In the genomic region with DNA sequence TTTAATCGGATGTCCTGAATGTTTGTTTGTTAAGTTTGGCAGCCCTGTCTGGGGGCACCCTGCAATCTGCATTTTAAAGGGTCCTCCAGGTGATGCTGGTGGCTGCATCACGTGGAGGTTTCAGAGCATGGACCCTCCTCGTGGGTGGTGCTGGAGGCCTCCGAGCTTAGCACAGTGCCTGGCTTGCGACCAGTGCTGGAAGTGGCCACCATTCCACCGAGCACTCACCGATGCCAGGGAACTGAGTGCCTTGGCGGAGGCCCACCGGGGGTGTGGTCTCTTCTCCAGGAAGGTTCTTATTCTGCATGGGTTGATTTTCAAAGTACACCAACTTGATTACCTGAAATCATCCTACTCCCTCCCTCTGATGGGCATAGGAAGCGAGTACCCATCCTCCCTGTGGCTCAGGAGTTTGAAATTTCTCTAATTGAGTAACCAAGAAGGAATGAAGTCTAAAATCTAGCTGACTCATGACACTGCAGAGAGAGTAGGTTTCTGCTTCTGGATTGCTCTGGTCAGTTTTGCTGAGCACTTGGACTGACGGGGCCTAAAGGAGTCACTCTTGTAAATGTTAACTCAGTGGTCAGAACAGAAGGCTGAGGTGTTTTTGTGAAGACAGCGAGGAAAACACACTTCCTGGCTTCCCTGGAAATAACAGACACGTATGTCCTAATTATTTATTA, we compare ENCODE assay signal across 10 cellular contexts. TPM values are rescaled to one million over a fixed set of nuclear protein-coding genes. Genes with fewer than 3 reads are reported as not detected.
A peak's percentile ranks its signal among the peaks of the same experiment; 100 is the strongest.
DNase-seq lines count a peak whose midpoint lies in the region; ATAC-seq and TF ChIP-seq lines count a peak whose summit lies in the region.
"Had no signal": no experiment of that assay in that cellular context is flagged by ENCODE, and none has a peak within 500 bp of the region (broad histone marks: within the 10 kb centered on the region; RNA-seq: fewer than 3 reads in every experiment).

No MANE protein-coding gene starts in this region.

- H3K27me3 ChIP-seq in RWPE2 (ENCODE audit: insufficient read depth, poor library complexity, severe bottlenecking), result no peaks in the 10 kb centered on the region

- ATAC-seq in RWPE2 (ENCODE audit: low read depth), result peak; percentile 76
- ATAC-seq in GM18511 (IDR thresholded peaks at IDR 0.05; ENCODE audit: unreplicated experiment), result no peak
- ATAC-seq: sciatic nerve had no signal

- no peaks in the 10 kb centered on the region for H3K36me3 ChIP-seq in RWPE2 (ENCODE audit: low read depth)

- CTCF ChIA-PET in HEK293T (lab: Yijun Ruan, JAX), result no interaction called here

- no peak overlapping the region for H3K4me3 ChIP-seq in RWPE2 (ENCODE audit: severe bottlenecking)
- no peak overlapping the region for H3K4me3 ChIP-seq in fibroblast of the aortic adventitia (ENCODE audit: low read depth, low read length)
- no peak overlapping the region for H3K4me3 ChIP-seq in skeletal muscle cell (ENCODE audit: low read depth, low read length)

- no peak overlapping the region for H3K27ac ChIP-seq in RWPE2 (ENCODE audit: poor library complexity, severe bottlenecking)
- H3K27ac ChIP-seq: 22Rv1 had no signal

- POLR2A ChIA-PET in HEK293T (lab: Yijun Ruan, JAX), result no interaction called here

- no peaks in the 10 kb centered on the region for H3K9me3 ChIP-seq in RWPE2 (ENCODE audit: severe bottlenecking)

- TF ChIP-seq CTCF in RWPE2 (IDR thresholded peaks at IDR 0.05; ENCODE audit: poor library complexity, severe bottlenecking), result no peak
- no peak for TF ChIP-seq CTCF in fibroblast of the aortic adventitia (IDR thresholded peaks at IDR 0.05; ENCODE audit: insufficient read depth, low read length)

- no peaks in the 10 kb centered on the region for H3K4me1 ChIP-seq in RWPE2 (ENCODE audit: insufficient read depth, poor library complexity, severe bottlenecking)

- DNase-seq in NCI-H2029 treated with DMSO at 0.1 percent for 48 hours (lab: John Stamatoyannopoulos, UW) (peak; percentile 19), NCI-H2029 (lab: John Stamatoyannopoulos, UW) (no peak), RWPE2 (ENCODE audit: low spot score) (no peak), fibroblast of the aortic adventitia (ENCODE audit: low read depth) (peak; percentile 55), skeletal muscle cell (ENCODE audit: low read depth) (peak; percentile 10), HEK293T (ENCODE audit: extremely low spot score) (no peak)
- no peak for DNase-seq in activated CD4-positive, alpha-beta T cell treated with anti-CD3 and anti-CD28 coated beads for 4 hours

TF ChIP-seq in HEK293T, 16 proteins besides CTCF, POLR2A, EP300 and RAD21:
- no peak for TF ChIP-seq NFRKB (IDR thresholded peaks at IDR 0.05)
- TF ChIP-seq HDGF (IDR thresholded peaks at IDR 0.05; ENCODE audit: borderline replicate concordance), result no peak
- TF ChIP-seq ZNF384 (IDR thresholded peaks at IDR 0.05), result no peak
- no peak for TF ChIP-seq SP1 (IDR thresholded peaks at IDR 0.05)
- TF ChIP-seq SUZ12 (IDR thresholded peaks at IDR 0.05), result no peak
- no peak for TF ChIP-seq ELF4 (IDR thresholded peaks at IDR 0.05)
- TF ChIP-seq L3MBTL2 (conservative IDR thresholded peaks at IDR 0.05), result no peak
- no peak for TF ChIP-seq FOXA1 (IDR thresholded peaks at IDR 0.05)
- no peak for TF ChIP-seq CTBP1 (IDR thresholded peaks at IDR 0.05; ENCODE audit: borderline replicate concordance)
- no peak for TF ChIP-seq FOXM1 (IDR thresholded peaks at IDR 0.05; ENCODE audit: borderline replicate concordance)
- TF ChIP-seq FOXK2 (IDR thresholded peaks at IDR 0.05), result no peak

RNA-seq across cellular contexts. Expression of gene SLC66A3, which starts 58.1 kb away (rescaled TPM):
- 48.2 and 83.1 TPM in 2 replicates for total RNA-seq in fibroblast of the aortic adventitia (ENCODE audit: low replicate concordance)

Comparison
In these comparisons a context has a peak if more than half of its experiments do, and no peak if none do; other contexts are left out.
1. DNase-seq: peak in NCI-H2029 treated with DMSO at 0.1 percent for 48 hours (single experiment), fibroblast of the aortic adventitia (single experiment) and skeletal muscle cell (single experiment); none in NCI-H2029 (single experiment), RWPE2 (single experiment), HEK293T (single experiment) and activated CD4-positive, alpha-beta T cell treated with anti-CD3 and anti-CD28 coated beads for 4 hours (0 of 2).